In the genomic region with DNA sequence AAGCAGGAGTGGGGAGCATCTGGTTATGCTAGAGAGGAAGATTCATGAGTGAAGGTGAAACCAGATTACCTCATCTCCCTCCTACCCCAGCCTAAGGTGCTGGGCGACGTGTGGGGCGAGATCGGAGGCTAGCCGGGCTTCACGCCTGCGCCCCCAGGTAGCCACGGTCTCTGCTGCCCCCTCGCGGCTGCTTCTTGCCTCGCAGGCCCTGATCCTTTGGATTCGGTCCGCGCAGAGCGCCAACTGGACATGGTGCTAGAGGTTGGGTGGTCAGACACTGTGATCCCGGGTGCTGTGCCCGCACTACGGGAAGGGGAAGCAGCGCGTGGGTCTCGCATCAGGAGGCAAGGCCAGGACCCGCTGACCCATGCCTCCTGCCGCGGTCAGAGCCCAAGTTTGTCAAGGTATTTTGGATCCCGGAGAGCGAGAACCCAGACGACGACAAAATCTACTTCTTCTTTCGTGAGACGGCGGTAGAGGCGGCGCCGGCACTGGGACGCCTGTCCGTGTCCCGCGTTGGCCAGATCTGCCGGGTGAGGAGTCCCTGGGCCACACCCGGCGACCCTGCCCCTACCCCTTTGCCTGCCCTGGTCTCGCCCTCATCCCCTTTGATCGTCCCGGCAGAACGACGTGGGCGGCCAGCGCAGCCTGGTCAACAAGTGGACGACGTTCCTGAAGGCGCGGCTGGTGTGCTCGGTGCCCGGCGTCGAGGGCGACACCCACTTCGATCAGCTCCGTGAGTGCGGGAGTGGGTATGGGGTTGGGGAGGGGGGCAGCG, we compare ENCODE assay signal across 9 cellular contexts. TPM values are rescaled to one million over a fixed set of nuclear protein-coding genes. Genes with fewer than 3 reads are reported as not detected.
DNase-seq lines count a peak whose midpoint lies in the region; ATAC-seq and TF ChIP-seq lines count a peak whose summit lies in the region.
"Had no signal": no experiment of that assay in that cellular context is flagged by ENCODE, and none has a peak within 500 bp of the region (broad histone marks: within the 10 kb centered on the region; RNA-seq: fewer than 3 reads in every experiment).

No MANE protein-coding gene starts in this region.

- intact Hi-C loops in Calu3 (cut with micrococcal nuclease; ENCODE audit: unreplicated experiment) = loop anchor here (1.0 to 10.0 kb wide), 4 partner anchors 46 to 152 kb away; a partner anchor contains a TSS

- H3K4me3 ChIP-seq in foreskin fibroblast (ENCODE audit: low read depth in 1 of 2, low read length in 2 of 2) = peak overlapping the region; percentile 18 to 24

- no TSS peak for BruUV-seq in Calu3 (replicated peaks; lab: Mats Ljungman, UMichigan)

- H3K4me1 Mint-ChIP-seq in Calu3 (ENCODE audit: low read depth, unreplicated experiment) (peaks cover 42% of the 10 kb centered on the region), neural crest cell (peaks cover 35% of the 10 kb centered on the region)
- peaks cover 50% of the 10 kb centered on the region for H3K4me1 Mint-ChIP-seq in stimulated activated naive CD8-positive, alpha-beta T cell treated with anti-CD3 and anti-CD28 coated beads, Interleukin-15, amount 100 ng/mL, for 72 hours

- no peaks in the 10 kb centered on the region for H3K27me3 Mint-ChIP-seq in Calu3 (ENCODE audit: unreplicated experiment)
- peaks cover 43% of the 10 kb centered on the region for H3K27me3 Mint-ChIP-seq in neural crest cell (ENCODE audit: low read depth)
- H3K27me3 Mint-ChIP-seq in stimulated activated naive CD8-positive, alpha-beta T cell treated with anti-CD3 and anti-CD28 coated beads, Interleukin-15, amount 100 ng/mL, for 72 hours = peaks cover 83% of the 10 kb centered on the region

- H3K27ac Mint-ChIP-seq in Calu3 (ENCODE audit: unreplicated experiment) (peak overlapping the region; percentile 32), neural crest cell (ENCODE audit: unreplicated experiment) (no peak overlapping the region)
- H3K27ac Mint-ChIP-seq in stimulated activated naive CD8-positive, alpha-beta T cell treated with anti-CD3 and anti-CD28 coated beads, Interleukin-15, amount 100 ng/mL, for 72 hours = no peak overlapping the region

- DNase-seq in Calu3 (peak; percentile 94), HuH-7.5 (ENCODE audit: low spot score) (peak; percentile 99), RPMI8226 (peak; percentile 88), foreskin fibroblast (peak; percentile 43 to 86), neural crest cell (ENCODE audit: low read depth, low spot score) (peak; percentile 98)
- peak; percentile 85 for DNase-seq in activated T-helper 9 cell treated with anti-CD3 and anti-CD28 coated beads, Interleukin-2, amount 50 U/mL, for 16 hours (ENCODE audit: low read depth)
- peak; percentile 90 to 92 for DNase-seq in stimulated activated naive CD8-positive, alpha-beta T cell treated with anti-CD3 and anti-CD28 coated beads, Interleukin-15, amount 100 ng/mL, for 72 hours

- CTCF ChIA-PET in Calu3 (lab: Charles Lee) = interaction anchor here (0.7 kb wide), 1 partner anchor 84 kb away, joined by 4 read pairs; no protein-coding TSS in a partner anchor

- peak; percentile 87 for ATAC-seq in GM21390 (IDR thresholded peaks at IDR 0.05; ENCODE audit: unreplicated experiment)
- peak; percentile 91 for ATAC-seq in stimulated activated naive CD8-positive, alpha-beta T cell treated with anti-CD3 and anti-CD28 coated beads, Interleukin-15, amount 100 ng/mL, for 72 hours

- TF ChIP-seq CTCF in Calu3 (IDR thresholded peaks at IDR 0.05; ENCODE audit: unreplicated experiment) (peak; percentile 96), foreskin fibroblast (IDR thresholded peaks at IDR 0.05; ENCODE audit: low read depth, low read length) (peak; percentile 92), neural crest cell (conservative IDR thresholded peaks at IDR 0.05) (peak; percentile 99)

- H3K4me3 Mint-ChIP-seq in Calu3 (ENCODE audit: low read depth, unreplicated experiment) = peak overlapping the region; percentile 63
- H3K4me3 Mint-ChIP-seq in neural crest cell = peak overlapping the region; percentile 81
- H3K4me3 Mint-ChIP-seq in stimulated activated naive CD8-positive, alpha-beta T cell treated with anti-CD3 and anti-CD28 coated beads, Interleukin-15, amount 100 ng/mL, for 72 hours = peak overlapping the region; percentile 82 to 84

- H3K36me3 Mint-ChIP-seq in Calu3 (ENCODE audit: insufficient read depth, unreplicated experiment) (peaks cover 41% of the 10 kb centered on the region), neural crest cell (ENCODE audit: low read depth) (no peaks in the 10 kb centered on the region)

- H3K9me3 Mint-ChIP-seq in Calu3 (ENCODE audit: low read depth, unreplicated experiment) = no peaks in the 10 kb centered on the region
- no peaks in the 10 kb centered on the region for H3K9me3 Mint-ChIP-seq in neural crest cell
- no peaks in the 10 kb centered on the region for H3K9me3 Mint-ChIP-seq in stimulated activated naive CD8-positive, alpha-beta T cell treated with anti-CD3 and anti-CD28 coated beads, Interleukin-15, amount 100 ng/mL, for 72 hours

RNA-seq across cellular contexts. Expression of a gene that starts 4.2 kb away (rescaled TPM):
- total RNA-seq in Calu3 (2022) = 20.3 and 25.7 TPM in 2 replicates
- total RNA-seq in neural crest cell = 2.3 and 2.9 TPM in 2 replicates

RNA-seq across cellular contexts. Expression of a gene that starts 5.8 kb away (rescaled TPM):
- 0.32 TPM in 1 of 2 replicates, not detected in the other for total RNA-seq in Calu3 (2022)
- not detected in 2 replicates for total RNA-seq in neural crest cell
- total RNA-seq: glomerular endothelial cell had no signal

RNA-seq across cellular contexts. Expression of a gene that starts 19.1 kb away (rescaled TPM):
- total RNA-seq in Calu3 (2022) = 121 TPM in 2 replicates
- 69.2 and 77.1 TPM in 2 replicates for total RNA-seq in neural crest cell

RNA-seq across cellular contexts. Expression of a gene that starts 26.1 kb away (rescaled TPM):
- total RNA-seq in Calu3 (2022) (4.3 and 5.5 TPM in 2 replicates), neural crest cell (2.9 and 4.4 TPM in 2 replicates)

RNA-seq across cellular contexts. Expression of a gene that starts 26.1 kb away (rescaled TPM):
- total RNA-seq in Calu3 (2022) (11.6 and 15.0 TPM in 2 replicates), neural crest cell (9.7 and 10.7 TPM in 2 replicates)

Comparison
In these comparisons a context has a peak if more than half of its experiments do, and no peak if none do; other contexts are left out.
1. Peak in every context shown above with its lines: DNase-seq, ATAC-seq and H3K4me3 ChIP-seq.